ENCODE assay signal across 1 cellular context in the genomic region with DNA sequence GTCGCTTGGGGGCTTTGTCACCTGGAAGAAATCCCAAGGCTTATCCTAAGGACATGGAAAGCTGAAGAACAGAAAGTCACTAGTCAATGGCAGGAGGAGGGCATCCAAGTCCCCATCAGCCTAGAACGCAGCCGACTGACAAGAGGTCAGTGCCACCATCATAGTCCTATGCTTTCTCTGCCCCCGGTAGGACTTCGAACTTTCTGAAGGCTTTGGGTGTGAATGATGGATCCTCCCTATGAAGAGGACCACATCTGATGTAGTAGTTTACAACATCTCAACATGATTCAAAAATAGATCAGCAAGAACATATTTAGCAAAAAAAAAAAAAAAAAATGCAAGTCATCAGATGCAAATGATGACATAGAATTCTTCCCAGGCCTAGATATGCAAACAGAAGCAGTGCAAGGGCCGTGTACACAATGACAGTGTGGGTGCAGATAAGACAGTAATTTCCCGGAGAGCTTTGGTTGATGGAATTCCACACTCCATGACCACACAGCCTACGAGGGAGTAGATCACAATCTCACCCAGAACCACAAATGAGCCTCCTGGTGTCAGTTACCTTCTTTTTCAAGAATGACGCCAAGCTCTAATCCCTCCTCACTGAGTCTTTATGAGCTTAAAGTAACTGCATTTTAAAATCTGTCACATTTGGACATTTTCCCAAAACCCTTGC.
A peak's percentile ranks its signal among the peaks of the same experiment; 100 is the strongest.
TF ChIP-seq lines count a peak whose summit lies in the region.

No MANE protein-coding gene starts in this region.

TF ChIP-seq in HEK293, 187 proteins besides CTCF, POLR2A, EP300 and RAD21 (continued from another document and continues in another):
- TF ChIP-seq, protein P1, sequence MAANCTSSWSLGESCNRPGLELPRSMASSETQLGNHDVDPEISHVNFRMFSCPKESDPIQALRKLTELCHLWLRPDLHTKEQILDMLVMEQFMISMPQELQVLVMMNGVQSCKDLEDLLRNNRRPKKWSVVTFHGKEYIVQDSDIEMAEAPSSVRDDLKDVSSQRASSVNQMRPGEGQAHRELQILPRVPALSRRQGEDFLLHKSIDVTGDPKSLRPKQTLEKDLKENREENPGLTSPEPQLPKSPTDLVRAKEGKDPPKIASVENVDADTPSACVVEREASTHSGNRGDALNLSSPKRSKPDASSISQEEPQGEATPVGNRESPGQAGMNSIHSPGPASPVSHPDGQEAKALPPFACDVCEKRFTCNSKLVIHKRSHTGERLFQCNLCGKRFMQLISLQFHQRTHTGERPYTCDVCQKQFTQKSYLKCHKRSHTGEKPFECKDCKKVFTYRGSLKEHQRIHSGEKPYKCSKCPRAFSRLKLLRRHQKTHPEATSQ (tag by site-specific recombination; IDR thresholded peaks at IDR 0.05) = peak; percentile 59; the same call in 1 of the 2 replicates
- TF ChIP-seq, protein P2, sequence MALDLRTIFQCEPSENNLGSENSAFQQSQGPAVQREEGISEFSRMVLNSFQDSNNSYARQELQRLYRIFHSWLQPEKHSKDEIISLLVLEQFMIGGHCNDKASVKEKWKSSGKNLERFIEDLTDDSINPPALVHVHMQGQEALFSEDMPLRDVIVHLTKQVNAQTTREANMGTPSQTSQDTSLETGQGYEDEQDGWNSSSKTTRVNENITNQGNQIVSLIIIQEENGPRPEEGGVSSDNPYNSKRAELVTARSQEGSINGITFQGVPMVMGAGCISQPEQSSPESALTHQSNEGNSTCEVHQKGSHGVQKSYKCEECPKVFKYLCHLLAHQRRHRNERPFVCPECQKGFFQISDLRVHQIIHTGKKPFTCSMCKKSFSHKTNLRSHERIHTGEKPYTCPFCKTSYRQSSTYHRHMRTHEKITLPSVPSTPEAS (tag by site-specific recombination; IDR thresholded peaks at IDR 0.05) = no peak
- TF ChIP-seq ZNF10 (tag by site-specific recombination; IDR thresholded peaks at IDR 0.05) (0 out of 2 replicates have a peak, but pooled peaks have one; percentile 40), OVOL3 (tag by site-specific recombination; IDR thresholded peaks at IDR 0.05) (peak; percentile 90), BCL11A (tag by site-specific recombination; IDR thresholded peaks at IDR 0.05; ENCODE audit: low read depth) (0 out of 2 replicates have a peak, but pooled peaks have one; percentile 31), GLI2 (tag by site-specific recombination; IDR thresholded peaks at IDR 0.05; ENCODE audit: borderline replicate concordance, low read depth) (peak; percentile 72; the same call in 1 of the 2 replicates), ZBTB1 (tag by site-specific recombination; IDR thresholded peaks at IDR 0.05) (peak; percentile 97), ZNF571 (tag by site-specific recombination; IDR thresholded peaks at IDR 0.05) (no peak), ZXDB (tag by site-specific recombination; IDR thresholded peaks at IDR 0.05) (peak; percentile 93), ZNF211 (tag by site-specific recombination; IDR thresholded peaks at IDR 0.05; ENCODE audit: low read depth) (no peak), ZBTB20 (tag by site-specific recombination; IDR thresholded peaks at IDR 0.05) (no peak), KLF10 (tag by site-specific recombination; IDR thresholded peaks at IDR 0.05) (0 out of 2 replicates have a peak, but pooled peaks have one; percentile 64), RBAK (tag by site-specific recombination; IDR thresholded peaks at IDR 0.05) (no peak), ZNF791 (tag by site-specific recombination; IDR thresholded peaks at IDR 0.05) (no peak), ZFHX2 (tag by site-specific recombination; conservative IDR thresholded peaks at IDR 0.05) (peak; percentile 92), ZNF311 (tag by site-specific recombination; IDR thresholded peaks at IDR 0.05; ENCODE audit: borderline replicate concordance) (no peak), ZNF830 (tag by site-specific recombination; IDR thresholded peaks at IDR 0.05; ENCODE audit: low read depth) (no peak), SCRT1 (tag by site-specific recombination; IDR thresholded peaks at IDR 0.05; ENCODE audit: borderline replicate concordance) (peak; percentile 66), KLF8 (tag by site-specific recombination; IDR thresholded peaks at IDR 0.05) (peak; percentile 71; the same call in 1 of the 2 replicates), ZBTB21 (tag by site-specific recombination; IDR thresholded peaks at IDR 0.05) (peak; percentile 86), ZNF394 (tag by site-specific recombination; IDR thresholded peaks at IDR 0.05; ENCODE audit: borderline replicate concordance) (peak; percentile 51; the same call in 1 of the 2 replicates), EGR2 (tag by site-specific recombination; IDR thresholded peaks at IDR 0.05; ENCODE audit: low read depth) (peak; percentile 98), ZNF19 (tag by site-specific recombination; IDR thresholded peaks at IDR 0.05; ENCODE audit: low read depth) (no peak), ZSCAN16 (tag by site-specific recombination; IDR thresholded peaks at IDR 0.05) (no peak), ZNF629 (tag by site-specific recombination; IDR thresholded peaks at IDR 0.05) (peak; percentile 93), MZF1 (tag by site-specific recombination; IDR thresholded peaks at IDR 0.05; ENCODE audit: borderline replicate concordance) (peak; percentile 92; the same call in 1 of the 2 replicates), SP7 (tag by site-specific recombination; IDR thresholded peaks at IDR 0.05) (peak; percentile 52; the same call in 1 of the 2 replicates), ZNF184 (tag by site-specific recombination; IDR thresholded peaks at IDR 0.05) (peak; percentile 83), PRDM1 (tag by site-specific recombination; IDR thresholded peaks at IDR 0.05) (no peak), GFI1B (tag by site-specific recombination; IDR thresholded peaks at IDR 0.05) (peak; percentile 91)
- TF ChIP-seq, protein P3, sequence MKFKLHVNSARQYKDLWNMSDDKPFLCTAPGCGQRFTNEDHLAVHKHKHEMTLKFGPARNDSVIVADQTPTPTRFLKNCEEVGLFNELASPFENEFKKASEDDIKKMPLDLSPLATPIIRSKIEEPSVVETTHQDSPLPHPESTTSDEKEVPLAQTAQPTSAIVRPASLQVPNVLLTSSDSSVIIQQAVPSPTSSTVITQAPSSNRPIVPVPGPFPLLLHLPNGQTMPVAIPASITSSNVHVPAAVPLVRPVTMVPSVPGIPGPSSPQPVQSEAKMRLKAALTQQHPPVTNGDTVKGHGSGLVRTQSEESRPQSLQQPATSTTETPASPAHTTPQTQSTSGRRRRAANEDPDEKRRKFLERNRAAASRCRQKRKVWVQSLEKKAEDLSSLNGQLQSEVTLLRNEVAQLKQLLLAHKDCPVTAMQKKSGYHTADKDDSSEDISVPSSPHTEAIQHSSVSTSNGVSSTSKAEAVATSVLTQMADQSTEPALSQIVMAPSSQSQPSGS (tag by site-specific recombination; IDR thresholded peaks at IDR 0.05; ENCODE audit: low read depth) = peak; percentile 64; the same call in 1 of the 2 replicates
- TF ChIP-seq, protein P4, sequence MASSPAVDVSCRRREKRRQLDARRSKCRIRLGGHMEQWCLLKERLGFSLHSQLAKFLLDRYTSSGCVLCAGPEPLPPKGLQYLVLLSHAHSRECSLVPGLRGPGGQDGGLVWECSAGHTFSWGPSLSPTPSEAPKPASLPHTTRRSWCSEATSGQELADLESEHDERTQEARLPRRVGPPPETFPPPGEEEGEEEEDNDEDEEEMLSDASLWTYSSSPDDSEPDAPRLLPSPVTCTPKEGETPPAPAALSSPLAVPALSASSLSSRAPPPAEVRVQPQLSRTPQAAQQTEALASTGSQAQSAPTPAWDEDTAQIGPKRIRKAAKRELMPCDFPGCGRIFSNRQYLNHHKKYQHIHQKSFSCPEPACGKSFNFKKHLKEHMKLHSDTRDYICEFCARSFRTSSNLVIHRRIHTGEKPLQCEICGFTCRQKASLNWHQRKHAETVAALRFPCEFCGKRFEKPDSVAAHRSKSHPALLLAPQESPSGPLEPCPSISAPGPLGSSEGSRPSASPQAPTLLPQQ (tag by site-specific recombination; IDR thresholded peaks at IDR 0.05) = peak; percentile 44; the same call in 1 of the 2 replicates
- TF ChIP-seq, protein P5, sequence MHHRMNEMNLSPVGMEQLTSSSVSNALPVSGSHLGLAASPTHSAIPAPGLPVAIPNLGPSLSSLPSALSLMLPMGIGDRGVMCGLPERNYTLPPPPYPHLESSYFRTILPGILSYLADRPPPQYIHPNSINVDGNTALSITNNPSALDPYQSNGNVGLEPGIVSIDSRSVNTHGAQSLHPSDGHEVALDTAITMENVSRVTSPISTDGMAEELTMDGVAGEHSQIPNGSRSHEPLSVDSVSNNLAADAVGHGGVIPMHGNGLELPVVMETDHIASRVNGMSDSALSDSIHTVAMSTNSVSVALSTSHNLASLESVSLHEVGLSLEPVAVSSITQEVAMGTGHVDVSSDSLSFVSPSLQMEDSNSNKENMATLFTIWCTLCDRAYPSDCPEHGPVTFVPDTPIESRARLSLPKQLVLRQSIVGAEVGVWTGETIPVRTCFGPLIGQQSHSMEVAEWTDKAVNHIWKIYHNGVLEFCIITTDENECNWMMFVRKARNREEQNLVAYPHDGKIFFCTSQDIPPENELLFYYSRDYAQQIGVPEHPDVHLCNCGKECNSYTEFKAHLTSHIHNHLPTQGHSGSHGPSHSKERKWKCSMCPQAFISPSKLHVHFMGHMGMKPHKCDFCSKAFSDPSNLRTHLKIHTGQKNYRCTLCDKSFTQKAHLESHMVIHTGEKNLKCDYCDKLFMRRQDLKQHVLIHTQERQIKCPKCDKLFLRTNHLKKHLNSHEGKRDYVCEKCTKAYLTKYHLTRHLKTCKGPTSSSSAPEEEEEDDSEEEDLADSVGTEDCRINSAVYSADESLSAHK (tag by site-specific recombination; IDR thresholded peaks at IDR 0.05) = 0 out of 2 replicates have a peak, but pooled peaks have one; percentile 58
- TF ChIP-seq, protein P6, sequence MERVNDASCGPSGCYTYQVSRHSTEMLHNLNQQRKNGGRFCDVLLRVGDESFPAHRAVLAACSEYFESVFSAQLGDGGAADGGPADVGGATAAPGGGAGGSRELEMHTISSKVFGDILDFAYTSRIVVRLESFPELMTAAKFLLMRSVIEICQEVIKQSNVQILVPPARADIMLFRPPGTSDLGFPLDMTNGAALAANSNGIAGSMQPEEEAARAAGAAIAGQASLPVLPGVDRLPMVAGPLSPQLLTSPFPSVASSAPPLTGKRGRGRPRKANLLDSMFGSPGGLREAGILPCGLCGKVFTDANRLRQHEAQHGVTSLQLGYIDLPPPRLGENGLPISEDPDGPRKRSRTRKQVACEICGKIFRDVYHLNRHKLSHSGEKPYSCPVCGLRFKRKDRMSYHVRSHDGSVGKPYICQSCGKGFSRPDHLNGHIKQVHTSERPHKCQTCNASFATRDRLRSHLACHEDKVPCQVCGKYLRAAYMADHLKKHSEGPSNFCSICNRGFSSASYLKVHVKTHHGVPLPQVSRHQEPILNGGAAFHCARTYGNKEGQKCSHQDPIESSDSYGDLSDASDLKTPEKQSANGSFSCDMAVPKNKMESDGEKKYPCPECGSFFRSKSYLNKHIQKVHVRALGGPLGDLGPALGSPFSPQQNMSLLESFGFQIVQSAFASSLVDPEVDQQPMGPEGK (tag by site-specific recombination; IDR thresholded peaks at IDR 0.05) = peak; percentile 48
- TF ChIP-seq, protein P7, sequence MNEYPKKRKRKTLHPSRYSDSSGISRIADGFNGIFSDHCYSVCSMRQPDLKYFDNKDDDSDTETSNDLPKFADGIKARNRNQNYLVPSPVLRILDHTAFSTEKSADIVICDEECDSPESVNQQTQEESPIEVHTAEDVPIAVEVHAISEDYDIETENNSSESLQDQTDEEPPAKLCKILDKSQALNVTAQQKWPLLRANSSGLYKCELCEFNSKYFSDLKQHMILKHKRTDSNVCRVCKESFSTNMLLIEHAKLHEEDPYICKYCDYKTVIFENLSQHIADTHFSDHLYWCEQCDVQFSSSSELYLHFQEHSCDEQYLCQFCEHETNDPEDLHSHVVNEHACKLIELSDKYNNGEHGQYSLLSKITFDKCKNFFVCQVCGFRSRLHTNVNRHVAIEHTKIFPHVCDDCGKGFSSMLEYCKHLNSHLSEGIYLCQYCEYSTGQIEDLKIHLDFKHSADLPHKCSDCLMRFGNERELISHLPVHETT (tag by site-specific recombination; IDR thresholded peaks at IDR 0.05) = peak; percentile 94; the same call in 1 of the 2 replicates
- TF ChIP-seq, protein P8, sequence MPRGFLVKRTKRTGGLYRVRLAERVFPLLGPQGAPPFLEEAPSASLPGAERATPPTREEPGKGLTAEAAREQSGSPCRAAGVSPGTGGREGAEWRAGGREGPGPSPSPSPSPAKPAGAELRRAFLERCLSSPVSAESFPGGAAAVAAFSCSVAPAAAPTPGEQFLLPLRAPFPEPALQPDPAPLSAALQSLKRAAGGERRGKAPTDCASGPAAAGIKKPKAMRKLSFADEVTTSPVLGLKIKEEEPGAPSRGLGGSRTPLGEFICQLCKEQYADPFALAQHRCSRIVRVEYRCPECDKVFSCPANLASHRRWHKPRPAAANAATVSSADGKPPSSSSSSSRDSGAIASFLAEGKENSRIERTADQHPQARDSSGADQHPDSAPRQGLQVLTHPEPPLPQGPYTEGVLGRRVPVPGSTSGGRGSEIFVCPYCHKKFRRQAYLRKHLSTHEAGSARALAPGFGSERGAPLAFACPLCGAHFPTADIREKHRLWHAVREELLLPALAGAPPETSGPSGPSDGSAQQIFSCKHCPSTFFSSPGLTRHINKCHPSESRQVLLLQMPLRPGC (tag by site-specific recombination; IDR thresholded peaks at IDR 0.05) = peak; percentile 99
- TF ChIP-seq, protein P9, sequence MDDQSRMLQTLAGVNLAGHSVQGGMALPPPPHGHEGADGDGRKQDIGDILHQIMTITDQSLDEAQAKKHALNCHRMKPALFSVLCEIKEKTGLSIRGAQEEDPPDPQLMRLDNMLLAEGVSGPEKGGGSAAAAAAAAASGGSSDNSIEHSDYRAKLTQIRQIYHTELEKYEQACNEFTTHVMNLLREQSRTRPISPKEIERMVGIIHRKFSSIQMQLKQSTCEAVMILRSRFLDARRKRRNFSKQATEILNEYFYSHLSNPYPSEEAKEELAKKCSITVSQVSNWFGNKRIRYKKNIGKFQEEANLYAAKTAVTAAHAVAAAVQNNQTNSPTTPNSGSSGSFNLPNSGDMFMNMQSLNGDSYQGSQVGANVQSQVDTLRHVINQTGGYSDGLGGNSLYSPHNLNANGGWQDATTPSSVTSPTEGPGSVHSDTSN (CRISPR knock-in tag; IDR thresholded peaks at IDR 0.05) = no peak
- TF ChIP-seq, protein P10, sequence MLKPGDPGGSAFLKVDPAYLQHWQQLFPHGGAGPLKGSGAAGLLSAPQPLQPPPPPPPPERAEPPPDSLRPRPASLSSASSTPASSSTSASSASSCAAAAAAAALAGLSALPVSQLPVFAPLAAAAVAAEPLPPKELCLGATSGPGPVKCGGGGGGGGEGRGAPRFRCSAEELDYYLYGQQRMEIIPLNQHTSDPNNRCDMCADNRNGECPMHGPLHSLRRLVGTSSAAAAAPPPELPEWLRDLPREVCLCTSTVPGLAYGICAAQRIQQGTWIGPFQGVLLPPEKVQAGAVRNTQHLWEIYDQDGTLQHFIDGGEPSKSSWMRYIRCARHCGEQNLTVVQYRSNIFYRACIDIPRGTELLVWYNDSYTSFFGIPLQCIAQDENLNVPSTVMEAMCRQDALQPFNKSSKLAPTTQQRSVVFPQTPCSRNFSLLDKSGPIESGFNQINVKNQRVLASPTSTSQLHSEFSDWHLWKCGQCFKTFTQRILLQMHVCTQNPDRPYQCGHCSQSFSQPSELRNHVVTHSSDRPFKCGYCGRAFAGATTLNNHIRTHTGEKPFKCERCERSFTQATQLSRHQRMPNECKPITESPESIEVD (tag by site-specific recombination; IDR thresholded peaks at IDR 0.05) = peak; percentile 88
